8 cellular contexts compared by ENCODE assay signal in genomic region chr5:18745591-18745987, GRCh38.
DNase-seq lines count a peak whose midpoint lies in the region; ATAC-seq and TF ChIP-seq lines count a peak whose summit lies in the region.

No MANE protein-coding gene starts in this region.

- TF ChIP-seq CTCF in DND-41 (IDR thresholded peaks at IDR 0.05; ENCODE audit: borderline replicate concordance, extremely low read depth, low read length, poor library complexity, severe bottlenecking) = no peak
- TF ChIP-seq CTCF in SU-DHL-6 (IDR thresholded peaks at IDR 0.05; ENCODE audit: insufficient read depth, low read length, poor library complexity, severe bottlenecking) = no peak
- no peak for TF ChIP-seq CTCF in upper lobe of right lung (IDR thresholded peaks at IDR 0.05)

- peak overlapping the region; percentile 91 to 98 (median 96) for H3K27ac Mint-ChIP-seq in immature natural killer cell

- H3F3A ChIP-seq in SU-DHL-6 (ENCODE audit: insufficient read depth) = peaks cover 4% of the 10 kb centered on the region; the same call in 1 of the 2 replicates

- peak overlapping the region; percentile 73 to 93 for H3K4me3 ChIP-seq in DND-41 (ENCODE audit: low read depth in 1 of 2, low read length in 2 of 2)
- H3K4me3 ChIP-seq in SU-DHL-6 (ENCODE audit: insufficient read depth, low read length, poor library complexity, severe bottlenecking) = peak overlapping the region; percentile 85
- peak overlapping the region; percentile 50 for H3K4me3 ChIP-seq in upper lobe of right lung

- ATAC-seq in DND-41 (ENCODE audit: insufficient read depth, low read depth) = peak; percentile 45
- ATAC-seq in GM21390 (IDR thresholded peaks at IDR 0.05; ENCODE audit: unreplicated experiment) = peak; percentile 24
- ATAC-seq in HG03571 (IDR thresholded peaks at IDR 0.05; ENCODE audit: unreplicated experiment) = peak; percentile 17
- peak; percentile 67 for ATAC-seq in upper lobe of right lung

- H3K27me3 ChIP-seq in DND-41 (ENCODE audit: insufficient read depth, low read length, poor library complexity) (no peaks in the 10 kb centered on the region), SU-DHL-6 (ENCODE audit: low read length) (no peaks in the 10 kb centered on the region), upper lobe of right lung (no peaks in the 10 kb centered on the region)

- peak overlapping the region; percentile 88 to 97 (median 96) for H3K4me3 Mint-ChIP-seq in immature natural killer cell

- H3K9me3 ChIP-seq in DND-41 (ENCODE audit: insufficient read depth, low read length, severe bottlenecking) (no peaks in the 10 kb centered on the region), SU-DHL-6 (ENCODE audit: insufficient read depth, low read length) (no peaks in the 10 kb centered on the region), upper lobe of right lung (no peaks in the 10 kb centered on the region)

- peaks cover 53% of the 10 kb centered on the region for H3K79me2 ChIP-seq in DND-41 (ENCODE audit: insufficient read depth, low read length)
- no peaks in the 10 kb centered on the region for H3K79me2 ChIP-seq in SU-DHL-6 (ENCODE audit: insufficient read depth, low read length)

- DNase-seq in DND-41 (no peak), immature natural killer cell (no peak), upper lobe of right lung (no peak), ecto neural progenitor cell (ENCODE audit: low spot score) (no peak), NCI-H2171 treated with DMSO at 0.1 percent for 48 hours (lab: John Stamatoyannopoulos, UW) (no peak)

- H2AFZ ChIP-seq in DND-41 (ENCODE audit: low read depth, low read length) (peak overlapping the region; percentile 83), SU-DHL-6 (ENCODE audit: low read depth, low read length, severe bottlenecking) (peak overlapping the region; percentile 98)

- no peaks in the 10 kb centered on the region for H3K9me3 Mint-ChIP-seq in immature natural killer cell

- H4K20me1 ChIP-seq in DND-41 (ENCODE audit: insufficient read depth, low read length) (no peaks in the 10 kb centered on the region), SU-DHL-6 (ENCODE audit: low read depth, low read length) (no peaks in the 10 kb centered on the region)

- peaks cover 47% of the 10 kb centered on the region for H3K4me1 ChIP-seq in DND-41 (ENCODE audit: insufficient read depth, low read length)
- H3K4me1 ChIP-seq in upper lobe of right lung = no peaks in the 10 kb centered on the region

- H3K4me1 Mint-ChIP-seq in immature natural killer cell = peaks cover 53 to 68% of the 10 kb centered on the region in 2 donors

- H3K9ac ChIP-seq in DND-41 (ENCODE audit: low read depth, low read length) = peak overlapping the region; percentile 93
- peak overlapping the region; percentile 61 for H3K9ac ChIP-seq in SU-DHL-6 (ENCODE audit: low read length)

- H3K4me2 ChIP-seq in DND-41 (ENCODE audit: insufficient read depth, low read length) (peak overlapping the region; percentile 70), SU-DHL-6 (ENCODE audit: low read depth, low read length, poor library complexity, severe bottlenecking) (peak overlapping the region; percentile 98)

- intact Hi-C loops in upper lobe of right lung (cut with DNase I) = no loop called here

- peaks cover 7 to 11% (median 10%) of the 10 kb centered on the region in 3 donors for H3K27me3 Mint-ChIP-seq in immature natural killer cell (ENCODE audit: low read depth in 3 of 3)

- H3K36me3 ChIP-seq in DND-41 (ENCODE audit: insufficient read depth, low read length) (peaks cover 9% of the 10 kb centered on the region), SU-DHL-6 (ENCODE audit: low read length) (no peaks in the 10 kb centered on the region), upper lobe of right lung (no peaks in the 10 kb centered on the region)

- H3K27ac ChIP-seq in DND-41 (ENCODE audit: low read length) = peak overlapping the region; percentile 98
- H3K27ac ChIP-seq in SU-DHL-6 (ENCODE audit: low read depth, low read length) = peak overlapping the region; percentile 66
- peak overlapping the region; percentile 80 for H3K27ac ChIP-seq in upper lobe of right lung

- H3K9me2 ChIP-seq in SU-DHL-6 (replicated peaks; ENCODE audit: insufficient read depth, low read length) = no peaks in the 10 kb centered on the region

- peaks cover 0 to 8% (median 0%) of the 10 kb centered on the region in 3 donors for H3K36me3 Mint-ChIP-seq in immature natural killer cell

Comparison
In these comparisons a context has a peak if more than half of its experiments do, and no peak if none do; other contexts are left out.
1. ATAC-seq: peak in every context shown above with its lines; median percentile 67 in upper lobe of right lung; 45 in DND-41; 24 in GM21390; 17 in HG03571.